In the genomic region with DNA sequence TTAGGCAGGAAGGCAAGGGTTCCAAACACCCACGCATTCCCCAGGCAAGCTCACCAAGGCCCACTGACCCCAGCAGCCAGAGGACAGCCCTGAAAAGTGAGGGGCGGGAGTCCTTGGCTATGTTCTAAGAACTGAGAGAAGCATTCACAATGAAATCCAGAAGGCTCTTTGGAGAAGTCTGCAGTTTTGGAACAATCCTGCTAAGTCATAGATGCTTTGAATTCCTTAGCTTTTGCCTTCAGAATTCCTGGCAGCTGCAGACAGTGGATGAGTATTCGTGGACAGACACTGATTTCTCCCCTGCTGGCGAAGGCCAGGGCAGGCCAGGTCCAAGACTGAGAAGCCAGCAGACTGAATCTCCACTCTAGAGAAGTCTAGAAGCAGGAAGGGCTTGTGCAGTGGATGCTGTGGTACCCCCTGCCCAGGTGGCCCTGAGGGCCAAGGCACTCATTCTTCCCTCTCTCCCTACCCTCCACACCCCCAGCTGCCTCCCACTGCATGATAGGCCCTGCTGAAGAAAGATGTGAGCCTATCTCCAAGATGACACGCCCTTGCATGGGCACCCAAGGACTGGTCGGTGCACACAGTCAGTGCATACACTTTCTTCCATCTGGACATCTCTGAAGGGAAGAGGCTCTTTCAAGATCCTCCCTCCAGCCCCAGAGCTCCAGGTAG, we compare ENCODE assay signal across 12 cellular contexts.
A peak's percentile ranks its signal among the peaks of the same experiment; 100 is the strongest.
DNase-seq lines count a peak whose midpoint lies in the region; ATAC-seq, FAIRE-seq and TF ChIP-seq lines count a peak whose summit lies in the region.
"Had no signal": no experiment of that assay in that cellular context is flagged by ENCODE, and none has a peak within 500 bp of the region (broad histone marks: within the 10 kb centered on the region; RNA-seq: fewer than 3 reads in every experiment).

No MANE protein-coding gene starts in this region.

- peak overlapping the region; percentile 69 for H3K4me2 ChIP-seq in GM23248 (ENCODE audit: unreplicated experiment)
- H3K4me2 ChIP-seq in K562 (ENCODE audit: insufficient read depth, low read length) = no peak overlapping the region

- intact Hi-C loops in K562 (cut with micrococcal nuclease) = no loop called here
- intact Hi-C loops in left ventricle myocardium superior (cut with micrococcal nuclease) = no loop called here
- intact Hi-C loops in sigmoid colon (cut with DNase I) = loop anchor here (5.0 kb wide), 1 partner anchor 131 kb away; a partner anchor contains a TSS

- in situ Hi-C loops in GM23248 (cut with MboI) = no loop called here
- in situ Hi-C loops in K562 (cut with MboI) = no loop called here
- in situ Hi-C loops in GM13977 (cut with MboI; ENCODE audit: low pct_unique_long_range_greater_than_20kb, low sequenced_read_pairs, unreplicated experiment) = no loop called here

- CTCF ChIA-PET in K562 (lab: Yijun Ruan, JAX; ENCODE audit: low intra/inter-chr PET ratio) = no interaction called here

- no peak for ATAC-seq in K562
- ATAC-seq in left ventricle myocardium superior = peak; percentile 51
- ATAC-seq: naive thymus-derived CD4-positive, alpha-beta T cell had no signal

- TF ChIP-seq POLR2A in K562 (conservative IDR thresholded peaks at IDR 0.05) (no peak), sigmoid colon (IDR thresholded peaks at IDR 0.05) (no peak)

- peak overlapping the region; percentile 27 for H3K4me3 ChIP-seq in GM23248
- no peak overlapping the region for H3K4me3 ChIP-seq in K562
- H3K4me3 ChIP-seq in sigmoid colon = no peak overlapping the region
- H3K4me3 ChIP-seq: dorsolateral prefrontal cortex had no signal

- no peaks in the 10 kb centered on the region for H4K20me1 ChIP-seq in GM23248 (ENCODE audit: insufficient read depth)
- no peaks in the 10 kb centered on the region; the same call in 1 of the 2 replicates for H4K20me1 ChIP-seq in K562 (replicated peaks; ENCODE audit: control insufficient read depth, insufficient read depth, low read length)

- BruUV-seq in K562 (replicated peaks; lab: Mats Ljungman, UMichigan) = no TSS peak

- POLR2A ChIA-PET in K562 (lab: Yijun Ruan, JAX) = interaction anchor here (0.5 to 0.7 kb wide), 4 partner anchors 10 to 72 kb away, joined by 3 read pairs; no protein-coding TSS in a partner anchor

- peaks cover 52% of the 10 kb centered on the region for H3F3A ChIP-seq in GM23248 (ENCODE audit: insufficient read depth)

- H2AFZ ChIP-seq in GM23248 = no peak overlapping the region
- H2AFZ ChIP-seq in K562 (ENCODE audit: low read depth, low read length) = no peak overlapping the region

- no peaks in the 10 kb centered on the region for H3K9me2 ChIP-seq in GM23248 (ENCODE audit: insufficient read depth)

- H3K4me1 ChIP-seq in GM23248 (ENCODE audit: insufficient read depth) (peaks cover 55% of the 10 kb centered on the region), K562 (replicated peaks in 1 of 2; ENCODE audit: control insufficient read depth in 2 of 2, insufficient read depth in 2 of 2, low read length in 2 of 2) (no peaks in the 10 kb centered on the region), sigmoid colon (peaks cover 0 to 61% (median 54%) of the 10 kb centered on the region in 4 donors)

- H3K27ac ChIP-seq in GM23248 = peak overlapping the region; percentile 93
- H3K27ac ChIP-seq in K562 (ENCODE audit: extremely low read depth, low read depth, low read length) = no peak overlapping the region
- H3K27ac ChIP-seq in sigmoid colon = peak overlapping the region; percentile 70 to 84 (median 76)

- H3K9me3 ChIP-seq in GM23248 (ENCODE audit: low read depth) (no peaks in the 10 kb centered on the region), K562 (replicated peaks; ENCODE audit: control insufficient read depth, insufficient read depth, low read depth, low read length) (no peaks in the 10 kb centered on the region), sigmoid colon (no peaks in the 10 kb centered on the region)

- no peak for FAIRE-seq in K562 (lab: Jason Lieb, UNC)

- no peak for TF ChIP-seq CTCF in K562 (IDR thresholded peaks at IDR 0.05 in 2 of 3, conservative IDR thresholded peaks at IDR 0.05 in 1 of 3; ENCODE audit: insufficient read depth in 2 of 3, low read depth in 1 of 3, low read length in 3 of 3)
- TF ChIP-seq CTCF in sigmoid colon (IDR thresholded peaks at IDR 0.05) = peak in 2 of 4 experiments; percentile 19 to 20
- TF ChIP-seq CTCF in GM13977 (IDR thresholded peaks at IDR 0.05; ENCODE audit: extremely low read depth, insufficient read depth, missing control alignments) = no peak

- no peak for TF ChIP-seq RAD21 in K562 (CRISPR knock-in tag; conservative IDR thresholded peaks at IDR 0.05 in 1 of 2, IDR thresholded peaks at IDR 0.05 in 1 of 2)

- peak; percentile 96 for DNase-seq in GM23248
- DNase-seq in K562 (ENCODE audit: extremely low read depth in 1 of 4, low spot score in 3 of 4) = no peak
- DNase-seq in left ventricle myocardium superior = no peak
- peak; percentile 83 for DNase-seq in sigmoid colon
- no peak for DNase-seq in NCI-H69 (lab: John Stamatoyannopoulos, UW)
- DNase-seq in NCI-H345 treated with DMSO at 0.1 percent for 48 hours (lab: John Stamatoyannopoulos, UW; ENCODE audit: unreplicated experiment) = no peak
- no peak for DNase-seq in LoVo (ENCODE audit: low spot score)
- no peak for DNase-seq in GM13977 (ENCODE audit: low spot score)
- DNase-seq: activated CD4-positive, alpha-beta T cell treated with anti-CD3 and anti-CD28 coated beads, Interleukin-2, amount 50 U/mL, for 4 hours; dorsolateral prefrontal cortex; naive thymus-derived CD4-positive, alpha-beta T cell; NCI-H748 treated with DMSO at 0.1 percent for 48 hours had no signal

- H3K79me2 ChIP-seq in GM23248 (ENCODE audit: insufficient read depth) (no peaks in the 10 kb centered on the region), K562 (ENCODE audit: control insufficient read depth, insufficient read depth, low read length) (no peaks in the 10 kb centered on the region)

- TF ChIP-seq EP300 in K562 (IDR thresholded peaks at IDR 0.05; ENCODE audit: low read length) (no peak), sigmoid colon (IDR thresholded peaks at IDR 0.05) (no peak)

- H3K9ac ChIP-seq in GM23248 = peak overlapping the region; percentile 61
- H3K9ac ChIP-seq in K562 (ENCODE audit: insufficient read depth in 1 of 2, low read depth in 2 of 2, low read length in 2 of 2) = no peak overlapping the region

- H3K27me3 ChIP-seq in GM23248 (replicated peaks; ENCODE audit: insufficient read depth) (no peaks in the 10 kb centered on the region), K562 (ENCODE audit: control insufficient read depth in 2 of 2, insufficient read depth in 2 of 2, low read length in 2 of 2) (peaks cover 26 to 76% of the 10 kb centered on the region in 2 experiments), sigmoid colon (no peaks in the 10 kb centered on the region)

- no peaks in the 10 kb centered on the region for H3K36me3 ChIP-seq in GM23248 (ENCODE audit: low read depth)
- no peaks in the 10 kb centered on the region for H3K36me3 ChIP-seq in K562 (ENCODE audit: control insufficient read depth, insufficient read depth, low read length)
- no peaks in the 10 kb centered on the region for H3K36me3 ChIP-seq in sigmoid colon

- no peaks in the 10 kb centered on the region for H3K9me1 ChIP-seq in K562 (ENCODE audit: control insufficient read depth, insufficient read depth, low read length)

- WGBS in GM23248 (ENCODE audit: low coverage in 1 of 2, low lambda C conversion rate in 2 of 2, missing lambda C conversion rate in 2 of 2), 2 experiments = 11 to 14% methylated on average over 6 of the region's 6 CpGs
- 7% methylated on average over 6 of the region's 6 CpGs for WGBS in K562 (ENCODE audit: insufficient coverage, low coverage, missing lambda C conversion rate)
- 77 to 80% methylated on average over 6 of the region's 6 CpGs for WGBS in sigmoid colon, 2 donors

TF ChIP-seq in K562, 482 proteins besides CTCF, POLR2A, EP300 and RAD21:
- TF ChIP-seq RUNX1 (IDR thresholded peaks at IDR 0.05; ENCODE audit: low read depth) = no peak
- TF ChIP-seq EGR1 (conservative IDR thresholded peaks at IDR 0.05) = peak; percentile 18; the same call in 1 of the 2 replicates
- TF ChIP-seq TCF7 (IDR thresholded peaks at IDR 0.05; ENCODE audit: borderline replicate concordance) = no peak

Comparison
In these comparisons a context has a peak if more than half of its experiments do, and no peak if none do; other contexts are left out.
1. DNase-seq: peak in GM23248 (single experiment) and sigmoid colon (single experiment); none in K562 (0 of 4), left ventricle myocardium superior (single experiment), NCI-H69 (single experiment), NCI-H345 treated with DMSO at 0.1 percent for 48 hours (single experiment), LoVo (single experiment) and GM13977 (single experiment).